8 cellular contexts compared by ENCODE assay signal in genomic region chr17:4074831-4075495, GRCh38.
DNase-seq lines count a peak whose midpoint lies in the region; ATAC-seq and TF ChIP-seq lines count a peak whose summit lies in the region.

No MANE protein-coding gene starts in this region.

- H3K36me3 ChIP-seq in CD4-positive, CD25-positive, alpha-beta regulatory T cell (ENCODE audit: control insufficient read depth, insufficient read depth, low read length) = peaks cover 96% of the 10 kb centered on the region
- peaks cover 18% of the 10 kb centered on the region for H3K36me3 ChIP-seq in breast epithelium

- no peaks in the 10 kb centered on the region for H3K9me3 ChIP-seq in CD4-positive, CD25-positive, alpha-beta regulatory T cell (ENCODE audit: control insufficient read depth in 2 of 2, low read length in 2 of 2)
- H3K9me3 ChIP-seq in breast epithelium = no peaks in the 10 kb centered on the region

- TF ChIP-seq CTCF in breast epithelium (IDR thresholded peaks at IDR 0.05) = peak in 2 of 3 donors; percentile 42 to 60
- TF ChIP-seq CTCF in type B pancreatic cell (conservative IDR thresholded peaks at IDR 0.05) = peak; percentile 77

- peaks cover 52% of the 10 kb centered on the region for H3K36me3 Mint-ChIP-seq in CD4-positive, CD25-positive, alpha-beta regulatory T cell
- peaks cover 30% of the 10 kb centered on the region for H3K36me3 Mint-ChIP-seq in type B pancreatic cell

- H3K4me1 Mint-ChIP-seq in CD4-positive, CD25-positive, alpha-beta regulatory T cell = peaks cover 0 to 8% (median 3%) of the 10 kb centered on the region in 4 donors
- H3K4me1 Mint-ChIP-seq in type B pancreatic cell (ENCODE audit: unreplicated experiment) = no peaks in the 10 kb centered on the region

- TF ChIP-seq POLR2A in breast epithelium (IDR thresholded peaks at IDR 0.05) = no peak

- no peak overlapping the region for H3K4me3 Mint-ChIP-seq in CD4-positive, CD25-positive, alpha-beta regulatory T cell
- H3K4me3 Mint-ChIP-seq in type B pancreatic cell = no peak overlapping the region

- DNase-seq in CD4-positive, CD25-positive, alpha-beta regulatory T cell = peak in 2 of 3 donors; percentile 46 to 68
- DNase-seq in NCI-H510A (lab: John Stamatoyannopoulos, UW) (peak; percentile 11), breast epithelium (ENCODE audit: low spot score in 2 of 2) (no peak), kidney tubule cell (ENCODE audit: low spot score) (peak; percentile 61), type B pancreatic cell (ENCODE audit: extremely low spot score, unreplicated experiment) (no peak), OCI-M2 (lab: John Stamatoyannopoulos, UW; ENCODE audit: unreplicated experiment) (no peak)

- no peaks in the 10 kb centered on the region for H3K27me3 ChIP-seq in CD4-positive, CD25-positive, alpha-beta regulatory T cell (ENCODE audit: control insufficient read depth, insufficient read depth, low read length)
- no peaks in the 10 kb centered on the region for H3K27me3 ChIP-seq in breast epithelium

- H3K27ac Mint-ChIP-seq in CD4-positive, CD25-positive, alpha-beta regulatory T cell = peak overlapping the region in 1 of 3 donors; percentile 90
- peak overlapping the region; percentile 21 for H3K27ac Mint-ChIP-seq in type B pancreatic cell

- peak in 1 of 2 donors; percentile 53 for ATAC-seq in CD4-positive, CD25-positive, alpha-beta regulatory T cell (ENCODE audit: low read depth in 2 of 2)
- ATAC-seq in GM18498 (IDR thresholded peaks at IDR 0.05; ENCODE audit: unreplicated experiment) = peak; percentile 41
- ATAC-seq in HG02981 (IDR thresholded peaks at IDR 0.05; ENCODE audit: unreplicated experiment) = peak; percentile 34

- no peaks in the 10 kb centered on the region for H3K27me3 Mint-ChIP-seq in CD4-positive, CD25-positive, alpha-beta regulatory T cell
- H3K27me3 Mint-ChIP-seq in type B pancreatic cell = no peaks in the 10 kb centered on the region

- no peak overlapping the region for H3K4me3 ChIP-seq in CD4-positive, CD25-positive, alpha-beta regulatory T cell (ENCODE audit: low read depth, low read length)
- no peak overlapping the region for H3K4me3 ChIP-seq in breast epithelium

- H3K9me3 Mint-ChIP-seq in CD4-positive, CD25-positive, alpha-beta regulatory T cell = no peaks in the 10 kb centered on the region
- no peaks in the 10 kb centered on the region for H3K9me3 Mint-ChIP-seq in type B pancreatic cell

- H3K27ac ChIP-seq in CD4-positive, CD25-positive, alpha-beta regulatory T cell (ENCODE audit: insufficient read depth, low read length, poor library complexity, severe bottlenecking) = no peak overlapping the region
- H3K27ac ChIP-seq in breast epithelium = no peak overlapping the region

- no peaks in the 10 kb centered on the region for H3K4me1 ChIP-seq in CD4-positive, CD25-positive, alpha-beta regulatory T cell (ENCODE audit: control insufficient read depth, insufficient read depth, low read length, poor library complexity, severe bottlenecking)
- H3K4me1 ChIP-seq in breast epithelium = no peaks in the 10 kb centered on the region

- intact Hi-C loops in breast epithelium (cut with DNase I; ENCODE audit: low total_unique reads) = no loop called here

Comparison
In these comparisons a context has a peak if more than half of its experiments do, and no peak if none do; other contexts are left out.
1. DNase-seq: peak in CD4-positive, CD25-positive, alpha-beta regulatory T cell (2 of 3), NCI-H510A (single experiment) and kidney tubule cell (single experiment); none in breast epithelium (0 of 2), type B pancreatic cell (single experiment) and OCI-M2 (single experiment).